15 cellular contexts compared by ENCODE assay signal in genomic region chr7:39198556-39198955, GRCh38.
DNase-seq lines count a peak whose midpoint lies in the region; TF ChIP-seq lines count a peak whose summit lies in the region.
"Had no signal": no experiment of that assay in that cellular context is flagged by ENCODE, and none has a peak within 500 bp of the region (broad histone marks: within the 10 kb centered on the region; RNA-seq: fewer than 3 reads in every experiment).

No MANE protein-coding gene starts in this region.

- no peak for TF ChIP-seq POLR2A in transverse colon (IDR thresholded peaks at IDR 0.05)

- peaks cover 0 to 8% (median 0%) of the 10 kb centered on the region in 4 donors for H3K4me1 ChIP-seq in transverse colon
- H3K4me1 ChIP-seq in BE2C: no peaks in the 10 kb centered on the region
- H3K4me1 ChIP-seq: BLaER1 treated with 17β-estradiol and CSF1 and Interleukin-3, amounts not matched to agents 10 nM and 100 nM; Caco-2 had no signal

- H3K9me3 Mint-ChIP-seq in mesothelial cell of epicardium: no peaks in the 10 kb centered on the region
- H3K9me3 Mint-ChIP-seq: CD4-positive, alpha-beta T cell; CD8-positive, alpha-beta T cell had no signal

- TF ChIP-seq CTCF in VCaP (conservative IDR thresholded peaks at IDR 0.05) (no peak), mesothelial cell of epicardium (IDR thresholded peaks at IDR 0.05; ENCODE audit: unreplicated experiment) (no peak), transverse colon (IDR thresholded peaks at IDR 0.05) (no peak), BE2C (IDR thresholded peaks at IDR 0.05; ENCODE audit: low read depth, low read length) (no peak)

- no peaks in the 10 kb centered on the region for H3K36me3 ChIP-seq in transverse colon
- no peaks in the 10 kb centered on the region for H3K36me3 ChIP-seq in BE2C
- H3K36me3 ChIP-seq: BLaER1 treated with 17β-estradiol and CSF1 and Interleukin-3, amounts not matched to agents 10 nM and 100 nM had no signal

- no peak for TF ChIP-seq EP300 in transverse colon (IDR thresholded peaks at IDR 0.05; ENCODE audit: low read depth)

- peak overlapping the region; percentile 81 for H3K27ac Mint-ChIP-seq in mesothelial cell of epicardium
- H3K27ac Mint-ChIP-seq: CD4-positive, alpha-beta T cell; CD8-positive, alpha-beta T cell had no signal

- DNase-seq in mesothelial cell of epicardium (ENCODE audit: low spot score in 2 of 2, unreplicated experiment in 2 of 2) (no peak), transverse colon (no peak), BE2C (no peak), OCI-M2 (lab: John Stamatoyannopoulos, UW; ENCODE audit: unreplicated experiment) (no peak)
- DNase-seq: 8988T; ACHN; Caco-2; Calu3; CD4-positive, alpha-beta T cell; CD8-positive, alpha-beta T cell; DMS79 treated with DMSO at 0.1 percent for 48 hours; GF-D8 had no signal

- H3K27me3 Mint-ChIP-seq in mesothelial cell of epicardium (ENCODE audit: low read depth): no peaks in the 10 kb centered on the region
- H3K27me3 Mint-ChIP-seq: CD4-positive, alpha-beta T cell had no signal

- in situ Hi-C loops in transverse colon (cut with MboI; ENCODE audit: low pct_ligation_motif_present in 1 of 4, low pct_unique_long_range_greater_than_20kb in 1 of 4, low sequenced_read_pairs in 3 of 4): no loop called here

- H3K4me3 ChIP-seq in transverse colon (no peak overlapping the region), BE2C (ENCODE audit: low read depth, low read length) (no peak overlapping the region)
- H3K4me3 ChIP-seq: BLaER1 treated with 17β-estradiol and CSF1 and Interleukin-3, amounts not matched to agents 10 nM and 100 nM had no signal

- WGBS in transverse colon (ENCODE audit: low coverage in 1 of 2), 2 donors: 48 to 50% methylated on average over 2 of the region's 2 CpGs

- H3K27ac ChIP-seq in VCaP (peak overlapping the region; percentile 43), transverse colon (peak overlapping the region in 1 of 4 donors; percentile 1)
- H3K27ac ChIP-seq: BLaER1 treated with 17β-estradiol and CSF1 and Interleukin-3, amounts not matched to agents 10 nM and 100 nM; C4-2B had no signal

- no peaks in the 10 kb centered on the region for H3K9me3 ChIP-seq in transverse colon
- H3K9me3 ChIP-seq in BE2C: no peaks in the 10 kb centered on the region
- H3K9me3 ChIP-seq: Caco-2 had no signal

- peaks cover 28% of the 10 kb centered on the region for H3K4me1 Mint-ChIP-seq in mesothelial cell of epicardium

- H3K4me3 Mint-ChIP-seq in mesothelial cell of epicardium: no peak overlapping the region
- H3K4me3 Mint-ChIP-seq: CD4-positive, alpha-beta T cell; CD8-positive, alpha-beta T cell had no signal

- no peaks in the 10 kb centered on the region for H3K36me3 Mint-ChIP-seq in mesothelial cell of epicardium
- H3K36me3 Mint-ChIP-seq: CD8-positive, alpha-beta T cell had no signal

- intact Hi-C loops in transverse colon (cut with DNase I; ENCODE audit: low total_unique reads): no loop called here

- H3K27me3 ChIP-seq in transverse colon (no peaks in the 10 kb centered on the region), BE2C (no peaks in the 10 kb centered on the region; the same call in 1 of the 2 replicates)
- H3K27me3 ChIP-seq: BLaER1 treated with 17β-estradiol and CSF1 and Interleukin-3, amounts not matched to agents 10 nM and 100 nM had no signal
